8 cellular contexts compared by ENCODE assay signal in genomic region chr2:213251618-213252017, GRCh38. TPM values are rescaled to one million over a fixed set of nuclear protein-coding genes. Genes with fewer than 3 reads are reported as not detected.
A peak's percentile ranks its signal among the peaks of the same experiment; 100 is the strongest.
DNase-seq lines count a peak whose midpoint lies in the region; ATAC-seq and TF ChIP-seq lines count a peak whose summit lies in the region.

No MANE protein-coding gene starts in this region.

- CTCF ChIA-PET in HEK293T (lab: Yijun Ruan, JAX), result interaction anchor here (0.7 kb wide), 1 partner anchor 874 kb away, joined by 3 read pairs; no protein-coding TSS in a partner anchor

- H3K4me3 ChIP-seq in Loucy (ENCODE audit: low read length, poor library complexity, severe bottlenecking) (no peak overlapping the region), esophagus muscularis mucosa (no peak overlapping the region)

- intact Hi-C loops in esophagus muscularis mucosa (cut with DNase I), result loop anchor here (5.0 kb wide), 1 partner anchor 1476 kb away; no protein-coding TSS in a partner anchor

- DNase-seq in activated naive CD8-positive, alpha-beta T cell treated with anti-CD3 and anti-CD28 coated beads for 36 hours, result no peak
- DNase-seq in HEK293T (ENCODE audit: extremely low spot score) (peak; percentile 31), SHP77 (lab: John Stamatoyannopoulos, UW) (peak; percentile 59 to 70), esophagus muscularis mucosa (ENCODE audit: extremely low spot score) (no peak)
- DNase-seq in naive thymus-derived CD8-positive, alpha-beta T cell, result peak in 3 of 10 donors; percentile 58 to 64 (median 62)
- no peak for DNase-seq in activated naive CD4-positive, alpha-beta T cell treated with Interleukin-2 at 50 U/mL for 16 hours

- peak; percentile 47 to 63 for ATAC-seq in naive thymus-derived CD8-positive, alpha-beta T cell

- WGBS in esophagus muscularis mucosa, result 29% methylated on average over 3 of the region's 3 CpGs

- H3K4me3 Mint-ChIP-seq in activated naive CD8-positive, alpha-beta T cell, result no peak overlapping the region
- no peak overlapping the region for H3K4me3 Mint-ChIP-seq in activated naive CD8-positive, alpha-beta T cell treated with anti-CD3 and anti-CD28 coated beads for 36 hours
- H3K4me3 Mint-ChIP-seq in naive thymus-derived CD8-positive, alpha-beta T cell, result no peak overlapping the region

- H3K9me2 ChIP-seq in Loucy (replicated peaks; ENCODE audit: low read depth, low read length), result no peaks in the 10 kb centered on the region

- H3K36me3 ChIP-seq in Loucy (ENCODE audit: insufficient read depth, low read length) (no peaks in the 10 kb centered on the region), esophagus muscularis mucosa (no peaks in the 10 kb centered on the region)

- H3K27ac ChIP-seq in esophagus muscularis mucosa (replicated peaks in 1 of 4), result no peak overlapping the region

- no peak for TF ChIP-seq POLR2A in esophagus muscularis mucosa (IDR thresholded peaks at IDR 0.05; ENCODE audit: low read depth)

- H3K4me2 ChIP-seq in Loucy (ENCODE audit: low read depth, low read length, poor library complexity, severe bottlenecking), result no peak overlapping the region

- H2AFZ ChIP-seq in Loucy (ENCODE audit: low read length), result 0 out of 2 replicates have a peak overlapping the region, but pooled peaks have one; percentile 9

- no peaks in the 10 kb centered on the region for H3K79me2 ChIP-seq in Loucy (ENCODE audit: insufficient read depth, low read length)

- POLR2A ChIA-PET in HEK293T (lab: Yijun Ruan, JAX), result no interaction called here
- POLR2A ChIA-PET in naive thymus-derived CD8-positive, alpha-beta T cell (lab: Charles Lee), result no interaction called here

- H3K27me3 ChIP-seq in Loucy (ENCODE audit: insufficient read depth, low read length, poor library complexity, severe bottlenecking) (no peaks in the 10 kb centered on the region), esophagus muscularis mucosa (peaks cover 0 to 4% (median 0%) of the 10 kb centered on the region in 4 donors)

- no peak overlapping the region for H3K9ac ChIP-seq in Loucy (ENCODE audit: low read depth, low read length, poor library complexity, severe bottlenecking)

- H3K9me3 ChIP-seq in Loucy (ENCODE audit: insufficient read depth, low read depth, low read length) (no peaks in the 10 kb centered on the region), esophagus muscularis mucosa (no peaks in the 10 kb centered on the region)

- H4K20me1 ChIP-seq in Loucy (ENCODE audit: insufficient read depth, low read length, poor library complexity, severe bottlenecking), result no peaks in the 10 kb centered on the region

- H3K4me1 ChIP-seq in Loucy (ENCODE audit: insufficient read depth, low read length, poor library complexity, severe bottlenecking) (no peaks in the 10 kb centered on the region), esophagus muscularis mucosa (peaks cover 0 to 5% (median 1%) of the 10 kb centered on the region in 4 donors)

- no peaks in the 10 kb centered on the region for H3K9me3 Mint-ChIP-seq in activated naive CD8-positive, alpha-beta T cell (ENCODE audit: low read depth)
- H3K9me3 Mint-ChIP-seq in activated naive CD8-positive, alpha-beta T cell treated with anti-CD3 and anti-CD28 coated beads for 36 hours, result no peaks in the 10 kb centered on the region
- no peaks in the 10 kb centered on the region for H3K9me3 Mint-ChIP-seq in naive thymus-derived CD8-positive, alpha-beta T cell

- peaks cover 5% of the 10 kb centered on the region for H3K27me3 Mint-ChIP-seq in activated naive CD8-positive, alpha-beta T cell
- peaks cover 7% of the 10 kb centered on the region for H3K27me3 Mint-ChIP-seq in activated naive CD8-positive, alpha-beta T cell treated with anti-CD3 and anti-CD28 coated beads for 36 hours
- H3K27me3 Mint-ChIP-seq in naive thymus-derived CD8-positive, alpha-beta T cell, result peaks cover 0 to 3% (median 0%) of the 10 kb centered on the region in 5 donors

- H3K27ac Mint-ChIP-seq in activated naive CD8-positive, alpha-beta T cell, result peak overlapping the region; percentile 41
- no peak overlapping the region for H3K27ac Mint-ChIP-seq in activated naive CD8-positive, alpha-beta T cell treated with anti-CD3 and anti-CD28 coated beads for 36 hours
- no peak overlapping the region for H3K27ac Mint-ChIP-seq in naive thymus-derived CD8-positive, alpha-beta T cell

- H3K36me3 Mint-ChIP-seq in activated naive CD8-positive, alpha-beta T cell, result no peaks in the 10 kb centered on the region
- no peaks in the 10 kb centered on the region for H3K36me3 Mint-ChIP-seq in activated naive CD8-positive, alpha-beta T cell treated with anti-CD3 and anti-CD28 coated beads for 36 hours
- no peaks in the 10 kb centered on the region for H3K36me3 Mint-ChIP-seq in naive thymus-derived CD8-positive, alpha-beta T cell

- peaks cover 2% of the 10 kb centered on the region for H3K4me1 Mint-ChIP-seq in activated naive CD8-positive, alpha-beta T cell (ENCODE audit: low read depth)
- H3K4me1 Mint-ChIP-seq in activated naive CD8-positive, alpha-beta T cell treated with anti-CD3 and anti-CD28 coated beads for 36 hours, result peaks cover 3% of the 10 kb centered on the region
- no peaks in the 10 kb centered on the region for H3K4me1 Mint-ChIP-seq in naive thymus-derived CD8-positive, alpha-beta T cell

- TF ChIP-seq CTCF in Loucy (conservative IDR thresholded peaks at IDR 0.05; ENCODE audit: low read length) (peak; percentile 60), esophagus muscularis mucosa (IDR thresholded peaks at IDR 0.05) (peak; percentile 56 to 73 (median 65))

- no peaks in the 10 kb centered on the region for H3F3A ChIP-seq in Loucy (ENCODE audit: low read depth)

- no peak for TF ChIP-seq EP300 in esophagus muscularis mucosa (IDR thresholded peaks at IDR 0.05)

TF ChIP-seq in HEK293T, 16 proteins besides CTCF, POLR2A, EP300 and RAD21:
- TF ChIP-seq FOXM1 (IDR thresholded peaks at IDR 0.05; ENCODE audit: borderline replicate concordance), result no peak
- no peak for TF ChIP-seq TARDBP (IDR thresholded peaks at IDR 0.05)
- no peak for TF ChIP-seq SUZ12 (IDR thresholded peaks at IDR 0.05)
- no peak for TF ChIP-seq FOXA1 (IDR thresholded peaks at IDR 0.05)
- TF ChIP-seq BHLHE40 (IDR thresholded peaks at IDR 0.05; ENCODE audit: borderline replicate concordance), result no peak
- TF ChIP-seq ZNF384 (IDR thresholded peaks at IDR 0.05), result 0 out of 2 replicates have a peak, but pooled peaks have one; percentile 13
- TF ChIP-seq ARNT (IDR thresholded peaks at IDR 0.05), result no peak
TF ChIP-seq in HEK293T: peak in this region for 1.

RNA-seq across cellular contexts. Expression of gene SPAG16, which starts 32.6 kb away (rescaled TPM):
- total RNA-seq in activated naive CD8-positive, alpha-beta T cell treated with anti-CD3 and anti-CD28 coated beads for 36 hours, result 10 to 100 TPM in 1 of 2 experiments, 1 to 10 TPM in 1; 9.9 to 11.6 TPM
- 10 to 100 TPM; 26.8 to 36.1 (median 31.0) TPM for total RNA-seq in esophagus muscularis mucosa
- total RNA-seq in naive thymus-derived CD8-positive, alpha-beta T cell, result 1 to 10 TPM; 8.0 to 8.3 TPM
- 10 to 100 TPM; 15.1 to 20.3 (median 17.7) TPM for polyA plus RNA-seq in naive thymus-derived CD8-positive, alpha-beta T cell

Comparison
In these comparisons a context has a peak if more than half of its experiments do, and no peak if none do; other contexts are left out.
1. DNase-seq: peak in HEK293T (single experiment) and SHP77 (2 of 2); none in activated naive CD8-positive, alpha-beta T cell treated with anti-CD3 and anti-CD28 coated beads for 36 hours (single experiment), esophagus muscularis mucosa (single experiment) and activated naive CD4-positive, alpha-beta T cell treated with Interleukin-2 at 50 U/mL for 16 hours (single experiment).